ENCODE assay signal across 16 cellular contexts in genomic region chr5:123802298-123802951, GRCh38.
"Had no signal": no experiment of that assay in that cellular context is flagged by ENCODE, and none has a peak within 500 bp of the region (broad histone marks: within the 10 kb centered on the region; RNA-seq: fewer than 3 reads in every experiment).

No MANE protein-coding gene starts in this region.

- H3K27me3 ChIP-seq: body of pancreas, esophagus squamous epithelium, hepatocyte, stomach, testis, upper lobe of right lung had no signal

- ATAC-seq: activated CD8-positive, alpha-beta T cell treated with anti-CD3 and anti-CD28 coated beads for 36 hours; activated naive CD4-positive, alpha-beta T cell treated with anti-CD3 and anti-CD28 coated beads, Interleukin-2, amount 50 U/mL, for 72 hours; activated T-cell treated with anti-CD3 and anti-CD28 coated beads, Interleukin-2, amount 50 U/mL, for 4 hours; body of pancreas; left ventricle myocardium superior; sciatic nerve; upper lobe of right lung had no signal

- H3K4me2 ChIP-seq: hepatocyte had no signal

- H3K79me2 ChIP-seq: hepatocyte had no signal

- H3K27ac ChIP-seq: body of pancreas, esophagus squamous epithelium, hepatocyte, stomach, testis, upper lobe of right lung, WERI-Rb-1 had no signal

- DNase-seq: activated CD4-positive, alpha-beta T cell treated with anti-CD3 and anti-CD28 coated beads for 4 hours; activated CD8-positive, alpha-beta T cell treated with anti-CD3 and anti-CD28 coated beads for 36 hours; activated effector memory CD4-positive, alpha-beta T cell treated with Interleukin-2 at 50 U/mL for 16 hours; activated T-cell treated with anti-CD3 and anti-CD28 coated beads, Interleukin-2, amount 50 U/mL, for 4 hours; body of pancreas; cortex of kidney; effector CD4-positive, alpha-beta T cell; esophagus squamous epithelium; left ventricle myocardium superior; stomach; testis; upper lobe of right lung; WERI-Rb-1 had no signal

- H3K4me3 ChIP-seq: body of pancreas, esophagus squamous epithelium, hepatocyte, stomach, testis, upper lobe of right lung had no signal

- H3K36me3 ChIP-seq: esophagus squamous epithelium, stomach, upper lobe of right lung, WERI-Rb-1 had no signal

- H3K4me1 ChIP-seq: body of pancreas, stomach, testis, upper lobe of right lung had no signal

- H2AFZ ChIP-seq: hepatocyte had no signal

- H3K9me3 ChIP-seq: body of pancreas, esophagus squamous epithelium, stomach, testis, upper lobe of right lung had no signal
